Comparison of ENCODE assay signal across 8 cellular contexts in genomic region chr9:89606567-89607311, GRCh38. TPM values are rescaled to one million over a fixed set of nuclear protein-coding genes. Genes with fewer than 3 reads are reported as not detected.
DNase-seq lines count a peak whose midpoint lies in the region; ATAC-seq lines count a peak whose summit lies in the region.

No MANE protein-coding gene starts in this region.

- DNase-seq in NCI-H524 (lab: John Stamatoyannopoulos, UW) (peak; percentile 26 to 69), NCI-H524 treated with DMSO at 0.1 percent for 48 hours (lab: John Stamatoyannopoulos, UW) (no peak), RPMI7951 (ENCODE audit: low read depth) (peak; percentile 52), T47D (ENCODE audit: low read depth in 1 of 2, low spot score in 1 of 2) (peak; percentile 77 to 86), iPS-NIHi7 (ENCODE audit: extremely low spot score) (peak; percentile 65), KG1 (lab: John Stamatoyannopoulos, UW) (no peak)

- ATAC-seq in HG03432 (IDR thresholded peaks at IDR 0.05; ENCODE audit: unreplicated experiment): no peak

- peaks cover 10% of the 10 kb centered on the region for H3K27me3 ChIP-seq in skeletal muscle satellite cell (ENCODE audit: control insufficient read depth, insufficient read depth, low read length)

- H3K9me3 ChIP-seq in skeletal muscle satellite cell (replicated peaks; ENCODE audit: low read length): no peaks in the 10 kb centered on the region

- H3K4me2 ChIP-seq in skeletal muscle satellite cell (ENCODE audit: low read length): peak overlapping the region; percentile 97

- H3K4me1 ChIP-seq in skeletal muscle satellite cell (ENCODE audit: control insufficient read depth, insufficient read depth, low read length): peaks cover 43% of the 10 kb centered on the region

- peak overlapping the region; percentile 77 for H3K4me3 ChIP-seq in skeletal muscle satellite cell (ENCODE audit: low read length)

- in situ Hi-C loops in T47D (cut with HindIII; ENCODE audit: low pct_unique_long_range_greater_than_20kb, low sequenced_read_pairs): no loop called here

- H3K9ac ChIP-seq in skeletal muscle satellite cell (ENCODE audit: low read depth, low read length): peak overlapping the region; percentile 70

- H3K36me3 ChIP-seq in skeletal muscle satellite cell (ENCODE audit: insufficient read depth, low read length): no peaks in the 10 kb centered on the region

RNA-seq across cellular contexts. Expression of gene GADD45G, which starts 1.9 kb away (rescaled TPM):
- total RNA-seq in RPMI7951 (2014; rRNA removed; shearing (Covaris generic)): 0.12 TPM in 1 of 2 replicates, not detected in the other
- total RNA-seq in skeletal muscle satellite cell (2012; rRNA removed): 0.76 and 1.5 TPM in 2 replicates

Comparison
In these comparisons a context has a peak if more than half of its experiments do, and no peak if none do; other contexts are left out.
1. DNase-seq: peak in NCI-H524 (2 of 2), RPMI7951 (single experiment), T47D (2 of 2) and iPS-NIHi7 (single experiment); none in NCI-H524 treated with DMSO at 0.1 percent for 48 hours (single experiment) and KG1 (single experiment).